In genomic region chr3:106842151-106842550, GRCh38 we compare ENCODE assay signal across 28 cellular contexts.
"Had no signal": no experiment of that assay in that cellular context is flagged by ENCODE, and none has a peak within 500 bp of the region (broad histone marks: within the 10 kb centered on the region; RNA-seq: fewer than 3 reads in every experiment).

No MANE protein-coding gene starts in this region.

- H3K27ac Mint-ChIP-seq: activated CD4-positive, alpha-beta T cell treated with anti-CD3 and anti-CD28 coated beads, Interleukin-2, amount 10 ng/mL, durations not matched to agents 7 days and 5 days; activated CD8-positive, alpha-beta memory T cell treated with anti-CD3 and anti-CD28 coated beads, Interleukin-2, amount 10 ng/mL, durations not matched to agents 7 days and 5 days; activated CD8-positive, alpha-beta T cell treated with anti-CD3 and anti-CD28 coated beads for 36 hours; activated naive CD8-positive, alpha-beta T cell treated with anti-CD3 and anti-CD28 coated beads, Interleukin-2, amount 50 U/mL, for 24 hours; naive B cell; progenitor cell of endocrine pancreas; T-helper 17 cell had no signal

- H3K4me3 Mint-ChIP-seq: activated CD4-positive, alpha-beta T cell treated with anti-CD3 and anti-CD28 coated beads, Interleukin-2, amount 10 ng/mL, durations not matched to agents 7 days and 5 days; activated CD8-positive, alpha-beta memory T cell treated with anti-CD3 and anti-CD28 coated beads, Interleukin-2, amount 10 ng/mL, durations not matched to agents 7 days and 5 days; activated CD8-positive, alpha-beta T cell treated with anti-CD3 and anti-CD28 coated beads for 36 hours; activated naive CD8-positive, alpha-beta T cell treated with anti-CD3 and anti-CD28 coated beads, Interleukin-2, amount 50 U/mL, for 24 hours; naive B cell; T-helper 17 cell had no signal

- H3K9me3 Mint-ChIP-seq: activated CD4-positive, alpha-beta T cell treated with anti-CD3 and anti-CD28 coated beads, Interleukin-2, amount 10 ng/mL, durations not matched to agents 7 days and 5 days had no signal

- H3K9me3 ChIP-seq: colonic mucosa, esophagus muscularis mucosa, gastrocnemius medialis, upper lobe of left lung had no signal

- H3K27ac ChIP-seq: colonic mucosa, dorsolateral prefrontal cortex, esophagus muscularis mucosa, gastrocnemius medialis, upper lobe of left lung, VCaP had no signal

- H3K4me1 ChIP-seq: colonic mucosa, upper lobe of left lung had no signal

- H3K36me3 ChIP-seq: colonic mucosa, esophagus muscularis mucosa, gastrocnemius medialis, upper lobe of left lung had no signal

- H3K4me1 Mint-ChIP-seq: activated CD4-positive, alpha-beta T cell treated with anti-CD3 and anti-CD28 coated beads, Interleukin-2, amount 10 ng/mL, durations not matched to agents 7 days and 5 days; activated CD8-positive, alpha-beta memory T cell treated with anti-CD3 and anti-CD28 coated beads, Interleukin-2, amount 10 ng/mL, durations not matched to agents 7 days and 5 days; activated naive CD8-positive, alpha-beta T cell treated with anti-CD3 and anti-CD28 coated beads, Interleukin-2, amount 50 U/mL, for 24 hours; naive B cell; T-helper 17 cell had no signal

- H3K36me3 Mint-ChIP-seq: activated CD8-positive, alpha-beta memory T cell treated with anti-CD3 and anti-CD28 coated beads, Interleukin-2, amount 10 ng/mL, durations not matched to agents 7 days and 5 days; naive B cell had no signal

- ATAC-seq: activated CD4-positive, CD25-positive, alpha-beta regulatory T cell treated with anti-CD3 and anti-CD28 coated beads, Interleukin-2, amount 50 U/mL, for 24 hours; activated CD8-positive, alpha-beta memory T cell treated with anti-CD3 and anti-CD28 coated beads, Interleukin-2, amount 10 ng/mL, durations not matched to agents 7 days and 5 days; activated CD8-positive, alpha-beta T cell treated with anti-CD3 and anti-CD28 coated beads for 36 hours; activated naive CD8-positive, alpha-beta T cell treated with anti-CD3 and anti-CD28 coated beads, Interleukin-2, amount 50 U/mL, for 24 hours; gastrocnemius medialis; left cardiac atrium; T-helper 17 cell had no signal

- DNase-seq: activated CD4-positive, alpha-beta T cell treated with anti-CD3 and anti-CD28 coated beads, Interleukin-2, amount 10 ng/mL, durations not matched to agents 7 days and 5 days; activated CD8-positive, alpha-beta memory T cell treated with anti-CD3 and anti-CD28 coated beads, Interleukin-2, amount 10 ng/mL, durations not matched to agents 7 days and 5 days; activated CD8-positive, alpha-beta T cell treated with anti-CD3 and anti-CD28 coated beads for 36 hours; activated effector memory CD4-positive, alpha-beta T cell treated with anti-CD3 and anti-CD28 coated beads, Interleukin-2, amount 50 U/mL, for 16 hours; activated naive CD4-positive, alpha-beta T cell treated with anti-CD3 and anti-CD28 coated beads, Interleukin-2, amount 50 U/mL, for 16 hours; activated naive CD8-positive, alpha-beta T cell treated with anti-CD3 and anti-CD28 coated beads, Interleukin-2, amount 50 U/mL, for 24 hours; activated T-cell treated with anti-CD3 and anti-CD28 coated beads for 4 hours; anterior cingulate cortex; central memory CD4-positive, alpha-beta T cell; colonic mucosa; dorsolateral prefrontal cortex; gastrocnemius medialis; hypothalamus; islet precursor cell; left cardiac atrium; mesenchymal stem cell; naive B cell; occipital lobe; retina; stimulated activated CD4-positive, alpha-beta T cell treated with anti-CD3 and anti-CD28 coated beads, Interleukin-4, amount 100 ng/mL, for 24 hours; stimulated activated naive CD4-positive, alpha-beta T cell treated with Interleukin-2 at 50 U/mL for 16 hours; SW 1271; T-helper 17 cell; upper lobe of left lung had no signal

- H3K27me3 ChIP-seq: colonic mucosa, dorsolateral prefrontal cortex, esophagus muscularis mucosa, gastrocnemius medialis, upper lobe of left lung had no signal

- H3K27me3 Mint-ChIP-seq: activated CD8-positive, alpha-beta memory T cell treated with anti-CD3 and anti-CD28 coated beads, Interleukin-2, amount 10 ng/mL, durations not matched to agents 7 days and 5 days; activated CD8-positive, alpha-beta T cell treated with anti-CD3 and anti-CD28 coated beads for 36 hours; activated naive CD8-positive, alpha-beta T cell treated with anti-CD3 and anti-CD28 coated beads, Interleukin-2, amount 50 U/mL, for 24 hours; progenitor cell of endocrine pancreas; T-helper 17 cell had no signal

- H3K4me3 ChIP-seq: colonic mucosa, dorsolateral prefrontal cortex, esophagus muscularis mucosa, gastrocnemius medialis, upper lobe of left lung had no signal
